24 cellular contexts compared by ENCODE assay signal in the genomic region with DNA sequence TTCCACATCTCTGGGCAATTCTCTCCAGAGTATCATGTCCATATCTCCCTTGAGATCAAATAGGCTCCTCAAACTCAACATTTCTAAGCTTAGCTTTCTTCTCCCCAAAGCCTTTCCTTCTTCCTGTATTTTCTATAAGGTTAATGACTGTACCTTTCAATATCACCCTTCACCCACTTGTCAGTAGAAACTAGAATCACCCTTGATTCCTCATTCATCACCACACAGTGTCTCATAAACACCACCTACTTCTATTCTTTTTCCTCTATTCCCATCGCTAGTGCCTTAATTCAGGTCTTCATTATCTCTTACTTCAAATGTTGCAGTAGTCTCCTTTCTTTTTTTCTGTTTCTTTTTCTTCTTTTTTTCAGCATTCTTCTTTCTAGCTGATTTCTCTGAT. TPM values are rescaled to one million over a fixed set of nuclear protein-coding genes. Genes with fewer than 3 reads are reported as not detected.
A peak's percentile ranks its signal among the peaks of the same experiment; 100 is the strongest.
DNase-seq lines count a peak whose midpoint lies in the region; ATAC-seq, FAIRE-seq and TF ChIP-seq lines count a peak whose summit lies in the region.
"Had no signal": no experiment of that assay in that cellular context is flagged by ENCODE, and none has a peak within 500 bp of the region (broad histone marks: within the 10 kb centered on the region; RNA-seq: fewer than 3 reads in every experiment).

No MANE protein-coding gene starts in this region.

- H3K4me3 Mint-ChIP-seq in activated CD4-positive, alpha-beta T cell treated with anti-CD3 and anti-CD28 coated beads, Interleukin-2, amount 10 ng/mL, durations not matched to agents 24 days and 14 days, result no peak overlapping the region
- H3K4me3 Mint-ChIP-seq in Calu3 (ENCODE audit: low read depth, unreplicated experiment) (no peak overlapping the region), astrocyte (ENCODE audit: unreplicated experiment) (no peak overlapping the region)
- H3K4me3 Mint-ChIP-seq: CD4-positive, alpha-beta memory T cell had no signal

- H3K36me3 Mint-ChIP-seq in activated CD4-positive, alpha-beta T cell treated with anti-CD3 and anti-CD28 coated beads, Interleukin-2, amount 10 ng/mL, durations not matched to agents 24 days and 14 days (ENCODE audit: low read depth), result no peaks in the 10 kb centered on the region
- H3K36me3 Mint-ChIP-seq in Calu3 (ENCODE audit: insufficient read depth, unreplicated experiment), result no peaks in the 10 kb centered on the region
- no peaks in the 10 kb centered on the region for H3K36me3 Mint-ChIP-seq in astrocyte (ENCODE audit: low read depth, unreplicated experiment)
- H3K36me3 Mint-ChIP-seq: CD4-positive, alpha-beta memory T cell had no signal

- FAIRE-seq in astrocyte (lab: Jason Lieb, UNC), result peak; percentile 84
- FAIRE-seq: A549, G401.6, GM12892, GM19239, H1 had no signal

- H3K9me3 Mint-ChIP-seq in activated CD4-positive, alpha-beta T cell treated with anti-CD3 and anti-CD28 coated beads, Interleukin-2, amount 10 ng/mL, durations not matched to agents 24 days and 14 days, result no peaks in the 10 kb centered on the region
- H3K9me3 Mint-ChIP-seq in Calu3 (ENCODE audit: low read depth, unreplicated experiment) (no peaks in the 10 kb centered on the region), astrocyte (ENCODE audit: unreplicated experiment) (peaks cover 3% of the 10 kb centered on the region)
- H3K9me3 Mint-ChIP-seq: CD4-positive, alpha-beta memory T cell had no signal

- no peaks in the 10 kb centered on the region for H4K20me1 ChIP-seq in astrocyte (ENCODE audit: insufficient read depth, low read length)
- H4K20me1 ChIP-seq: BLaER1 treated with 17β-estradiol and CSF1 and Interleukin-3, amounts not matched to agents 10 nM and 100 nM had no signal

- H3K36me3 ChIP-seq in astrocyte (ENCODE audit: insufficient read depth, low read length), result no peaks in the 10 kb centered on the region
- H3K36me3 ChIP-seq: BE2C; BLaER1 treated with 17β-estradiol and CSF1 and Interleukin-3, amounts not matched to agents 10 nM and 100 nM had no signal

- H3K27ac ChIP-seq in astrocyte (ENCODE audit: low read depth, low read length) (no peak overlapping the region), substantia nigra (ENCODE audit: low read depth, low read length, poor library complexity, severe bottlenecking) (no peak overlapping the region)
- H3K27ac ChIP-seq: A549; BLaER1 treated with 17β-estradiol and CSF1 and Interleukin-3, amounts not matched to agents 10 nM and 100 nM; GM23248 had no signal

- no peaks in the 10 kb centered on the region for H3K4me1 ChIP-seq in astrocyte (ENCODE audit: insufficient read depth, low read length)
- H3K4me1 ChIP-seq: A549; BE2C; BLaER1 treated with 17β-estradiol and CSF1 and Interleukin-3, amounts not matched to agents 10 nM and 100 nM had no signal

- ATAC-seq in HG02571 (IDR thresholded peaks at IDR 0.05; ENCODE audit: unreplicated experiment), result no peak
- ATAC-seq: A549 had no signal

- H2AFZ ChIP-seq in astrocyte (ENCODE audit: low read depth, low read length), result no peak overlapping the region
- H2AFZ ChIP-seq: GM23248 had no signal

- no peak overlapping the region for H3K4me3 ChIP-seq in astrocyte (ENCODE audit: insufficient read depth, low read depth, low read length)
- H3K4me3 ChIP-seq: A549; BLaER1 treated with 17β-estradiol and CSF1 and Interleukin-3, amounts not matched to agents 10 nM and 100 nM; GM23248 had no signal

- H3K79me2 ChIP-seq in astrocyte (ENCODE audit: insufficient read depth, low read length), result no peaks in the 10 kb centered on the region

- no peaks in the 10 kb centered on the region for H3K27me3 ChIP-seq in astrocyte (ENCODE audit: insufficient read depth, low read length)
- H3K27me3 ChIP-seq: BE2C; BLaER1 treated with 17β-estradiol and CSF1 and Interleukin-3, amounts not matched to agents 10 nM and 100 nM had no signal

- no peak for DNase-seq in activated CD4-positive, alpha-beta T cell treated with anti-CD3 and anti-CD28 coated beads, Interleukin-2, amount 10 ng/mL, durations not matched to agents 24 days and 14 days
- no peak for DNase-seq in activated CD4-positive, alpha-beta T cell treated with anti-CD3 and anti-CD28 coated beads for 4 hours
- DNase-seq in Calu3 (no peak), astrocyte (ENCODE audit: low read depth) (no peak), NCI-H69 (lab: John Stamatoyannopoulos, UW) (no peak), substantia nigra (lab: John Stamatoyannopoulos, UW) (no peak)
- DNase-seq: 8988T; ACHN; AML-193; BE2C; CD4-positive, alpha-beta memory T cell; COR-L47; DMS153; DND-41; GM23248; H7; HCEC 1CT had no signal

- BruUV-seq in Calu3 (replicated peaks; lab: Mats Ljungman, UMichigan), result no TSS peak

- peak overlapping the region; percentile 54 for H3K27ac Mint-ChIP-seq in activated CD4-positive, alpha-beta T cell treated with anti-CD3 and anti-CD28 coated beads, Interleukin-2, amount 10 ng/mL, durations not matched to agents 24 days and 14 days
- peak overlapping the region; percentile 7 for H3K27ac Mint-ChIP-seq in Calu3 (ENCODE audit: unreplicated experiment)
- H3K27ac Mint-ChIP-seq in astrocyte (ENCODE audit: unreplicated experiment), result no peak overlapping the region
- H3K27ac Mint-ChIP-seq: CD4-positive, alpha-beta memory T cell had no signal

- no peak overlapping the region for H3K4me2 ChIP-seq in astrocyte (ENCODE audit: low read length)
- H3K4me2 ChIP-seq: A549; BLaER1 treated with 17β-estradiol and CSF1 and Interleukin-3, amounts not matched to agents 10 nM and 100 nM had no signal

- CTCF ChIA-PET in Calu3 (lab: Charles Lee), result no interaction called here

- intact Hi-C loops in activated CD4-positive, alpha-beta T cell treated with anti-CD3 and anti-CD28 coated beads, Interleukin-2, amount 10 ng/mL, durations not matched to agents 24 days and 14 days (cut with micrococcal nuclease), result no loop called here
- intact Hi-C loops in Calu3 (cut with micrococcal nuclease; ENCODE audit: unreplicated experiment), result no loop called here

- peaks cover 5% of the 10 kb centered on the region for H3K4me1 Mint-ChIP-seq in activated CD4-positive, alpha-beta T cell treated with anti-CD3 and anti-CD28 coated beads, Interleukin-2, amount 10 ng/mL, durations not matched to agents 24 days and 14 days
- H3K4me1 Mint-ChIP-seq in Calu3 (ENCODE audit: low read depth, unreplicated experiment), result no peaks in the 10 kb centered on the region
- no peaks in the 10 kb centered on the region for H3K4me1 Mint-ChIP-seq in astrocyte (ENCODE audit: low read depth, unreplicated experiment)
- H3K4me1 Mint-ChIP-seq: CD4-positive, alpha-beta memory T cell had no signal

- no peaks in the 10 kb centered on the region for H3K9me3 ChIP-seq in astrocyte (ENCODE audit: insufficient read depth, low read depth, low read length)
- H3K9me3 ChIP-seq: A549; BE2C; BLaER1 treated with 17β-estradiol and CSF1 and Interleukin-3, amounts not matched to agents 10 nM and 100 nM had no signal

- no peaks in the 10 kb centered on the region for H3K27me3 Mint-ChIP-seq in activated CD4-positive, alpha-beta T cell treated with anti-CD3 and anti-CD28 coated beads, Interleukin-2, amount 10 ng/mL, durations not matched to agents 24 days and 14 days
- H3K27me3 Mint-ChIP-seq in Calu3 (ENCODE audit: unreplicated experiment) (no peaks in the 10 kb centered on the region), astrocyte (ENCODE audit: low read depth, unreplicated experiment) (no peaks in the 10 kb centered on the region)
- H3K27me3 Mint-ChIP-seq: CD4-positive, alpha-beta memory T cell had no signal

- TF ChIP-seq CTCF in Calu3 (IDR thresholded peaks at IDR 0.05; ENCODE audit: unreplicated experiment) (no peak), astrocyte (IDR thresholded peaks at IDR 0.05; ENCODE audit: insufficient read depth, low read depth, low read length) (no peak)

- no peak overlapping the region for H3K9ac ChIP-seq in astrocyte (ENCODE audit: low read length)
- H3K9ac ChIP-seq: BLaER1 treated with 17β-estradiol and CSF1 and Interleukin-3, amounts not matched to agents 10 nM and 100 nM; GM23248 had no signal

RNA-seq across cellular contexts. Expression of gene SMS, which starts 28.3 kb away (rescaled TPM):
- 161 and 162 TPM in 2 replicates for total RNA-seq in activated CD4-positive, alpha-beta T cell treated with anti-CD3 and anti-CD28 coated beads, Interleukin-2, amount 10 ng/mL, durations not matched to agents 24 days and 14 days
- total RNA-seq in Calu3 (2022) (215 and 225 TPM in 2 replicates), astrocyte (134 and 187 TPM in 2 replicates)

RNA-seq across cellular contexts. Expression of gene YY2, which starts 56.4 kb away (rescaled TPM):
- total RNA-seq in activated CD4-positive, alpha-beta T cell treated with anti-CD3 and anti-CD28 coated beads, Interleukin-2, amount 10 ng/mL, durations not matched to agents 24 days and 14 days, result 1.4 and 2.2 TPM in 2 replicates
- total RNA-seq in Calu3 (2022), result 4.6 and 4.7 TPM in 2 replicates
- 2.0 and 3.4 TPM in 2 replicates for total RNA-seq in astrocyte
